16 cellular contexts compared by ENCODE assay signal in the genomic region with DNA sequence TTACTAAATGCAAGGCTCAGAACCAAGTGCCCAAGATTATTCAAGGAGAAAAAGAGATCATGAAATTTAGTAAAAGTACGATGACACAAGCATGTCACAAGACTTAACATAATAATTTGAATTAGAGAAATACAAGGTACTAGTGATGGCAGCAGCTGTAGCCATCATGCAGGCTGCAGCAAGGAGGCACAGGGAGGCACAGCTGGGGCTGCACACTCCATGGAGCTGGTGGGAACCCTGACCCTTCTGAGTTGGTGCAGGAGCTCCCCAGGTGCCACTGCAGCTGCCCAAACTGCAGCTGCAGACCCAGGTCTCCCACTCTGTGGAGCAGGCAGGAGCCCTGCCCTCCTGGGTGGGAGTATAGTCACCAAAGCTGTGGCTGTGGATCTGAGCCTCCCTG. TPM values are rescaled to one million over a fixed set of nuclear protein-coding genes. Genes with fewer than 3 reads are reported as not detected.
DNase-seq lines count a peak whose midpoint lies in the region; ATAC-seq and TF ChIP-seq lines count a peak whose summit lies in the region.
"Had no signal": no experiment of that assay in that cellular context is flagged by ENCODE, and none has a peak within 500 bp of the region (broad histone marks: within the 10 kb centered on the region; RNA-seq: fewer than 3 reads in every experiment).

No MANE protein-coding gene starts in this region.

- peak overlapping the region; percentile 34 for H3K27ac ChIP-seq in hepatocyte
- H3K27ac ChIP-seq in smooth muscle cell (ENCODE audit: low read depth), result peak overlapping the region; percentile 99

- H3K4me3 Mint-ChIP-seq in HFFc6, result no peak overlapping the region; the same call in 1 of the 2 replicates
- H3K4me3 Mint-ChIP-seq: CD14-positive monocyte had no signal

- DNase-seq in HFFc6 (no peak), adipocyte (ENCODE audit: low read depth) (no peak), hepatocyte (ENCODE audit: low spot score) (no peak), smooth muscle cell (lab: John Stamatoyannopoulos, UW; ENCODE audit: unreplicated experiment) (no peak), NCI-H2029 treated with DMSO at 0.1 percent for 48 hours (lab: John Stamatoyannopoulos, UW) (no peak)
- DNase-seq: ACHN, AML-193, EL, KG1, NCI-H1436, NCI-H2081 had no signal

- peak overlapping the region; percentile 52 for H3K27ac Mint-ChIP-seq in HFFc6
- H3K27ac Mint-ChIP-seq: CD14-positive monocyte had no signal

- H2AFZ ChIP-seq in hepatocyte (no peak overlapping the region), smooth muscle cell (ENCODE audit: low read depth) (no peak overlapping the region)

- peaks cover 15% of the 10 kb centered on the region; the same call in 1 of the 2 replicates for H3K9me3 Mint-ChIP-seq in HFFc6

- H3F3A ChIP-seq in smooth muscle cell (ENCODE audit: low read depth), result peaks cover 71% of the 10 kb centered on the region

- H4K20me1 ChIP-seq in hepatocyte (ENCODE audit: insufficient read depth, poor library complexity, severe bottlenecking) (no peaks in the 10 kb centered on the region), smooth muscle cell (ENCODE audit: low read depth) (no peaks in the 10 kb centered on the region)

- peaks cover 95% of the 10 kb centered on the region for H3K4me1 ChIP-seq in adipocyte (ENCODE audit: control insufficient read depth, insufficient read depth, low read length)
- H3K4me1 ChIP-seq in hepatocyte (ENCODE audit: insufficient read depth), result no peaks in the 10 kb centered on the region
- peaks cover 38% of the 10 kb centered on the region for H3K4me1 ChIP-seq in smooth muscle cell (ENCODE audit: low read depth)

- H3K9ac ChIP-seq in adipocyte (ENCODE audit: low read length) (peak overlapping the region; percentile 23), smooth muscle cell (ENCODE audit: low read depth) (no peak overlapping the region)

- H3K36me3 ChIP-seq in adipocyte (ENCODE audit: control insufficient read depth, insufficient read depth, low read length, severe bottlenecking) (no peaks in the 10 kb centered on the region), hepatocyte (replicated peaks; ENCODE audit: insufficient read depth, low read depth) (no peaks in the 10 kb centered on the region), smooth muscle cell (ENCODE audit: low read depth) (no peaks in the 10 kb centered on the region)

- H3K36me3 Mint-ChIP-seq in HFFc6 (ENCODE audit: low read depth), result peaks cover 42% of the 10 kb centered on the region
- H3K36me3 Mint-ChIP-seq: CD14-positive monocyte had no signal

- H3K4me2 ChIP-seq in hepatocyte, result no peak overlapping the region
- peak overlapping the region; percentile 58 for H3K4me2 ChIP-seq in smooth muscle cell

- no peaks in the 10 kb centered on the region for H3K79me2 ChIP-seq in hepatocyte
- no peaks in the 10 kb centered on the region for H3K79me2 ChIP-seq in smooth muscle cell (ENCODE audit: low read depth)

- no peaks in the 10 kb centered on the region for H3K9me2 ChIP-seq in hepatocyte (replicated peaks; ENCODE audit: insufficient read depth)

- H3K27me3 Mint-ChIP-seq in HFFc6 (ENCODE audit: insufficient read depth), result peaks cover 23% of the 10 kb centered on the region

- H3K9me3 ChIP-seq in adipocyte (ENCODE audit: control insufficient read depth, low read length) (no peaks in the 10 kb centered on the region), hepatocyte (ENCODE audit: low read depth) (no peaks in the 10 kb centered on the region), smooth muscle cell (replicated peaks; ENCODE audit: low read depth) (no peaks in the 10 kb centered on the region)

- H3K4me1 Mint-ChIP-seq in HFFc6 (ENCODE audit: low read depth), result peaks cover 91% of the 10 kb centered on the region
- H3K4me1 Mint-ChIP-seq: CD14-positive monocyte had no signal

- H3K4me3 ChIP-seq in adipocyte (ENCODE audit: low read length) (no peak overlapping the region), hepatocyte (no peak overlapping the region), smooth muscle cell (no peak overlapping the region)

- H3K27me3 ChIP-seq in adipocyte (replicated peaks; ENCODE audit: control insufficient read depth, insufficient read depth, low read length) (no peaks in the 10 kb centered on the region), hepatocyte (no peaks in the 10 kb centered on the region), smooth muscle cell (ENCODE audit: low read depth) (no peaks in the 10 kb centered on the region)

- TF ChIP-seq CTCF in HFFc6 (IDR thresholded peaks at IDR 0.05) (no peak), hepatocyte (IDR thresholded peaks at IDR 0.05; ENCODE audit: poor library complexity) (no peak), smooth muscle cell (IDR thresholded peaks at IDR 0.05; ENCODE audit: borderline replicate concordance, insufficient read depth, poor library complexity, severe bottlenecking) (no peak)

- WGBS in hepatocyte (ENCODE audit: low lambda C conversion rate, missing lambda C conversion rate), result 94% methylated on average over 1 of the region's 1 CpG
- WGBS in smooth muscle cell (ENCODE audit: low lambda C conversion rate), result 90% methylated on average over 1 of the region's 1 CpG

- no peak for ATAC-seq in GM18511 (IDR thresholded peaks at IDR 0.05; ENCODE audit: unreplicated experiment)
- no peak for ATAC-seq in GM18868 (IDR thresholded peaks at IDR 0.05; ENCODE audit: unreplicated experiment)
- ATAC-seq in HG03097 (IDR thresholded peaks at IDR 0.05; ENCODE audit: low FRiP score, unreplicated experiment), result no peak
- ATAC-seq: HCT116 had no signal

RNA-seq across cellular contexts. Expression of a gene that starts 46.0 kb away (rescaled TPM):
- total RNA-seq in HFFc6 (2021; fragmentation: NEBNext Ultra II Directional; extraction: Animal tissue kit (Norgen Biotek cat#: 25700)), result 100 to 1,000 TPM; 348 to 594 (median 356) TPM
- total RNA-seq in hepatocyte (5,479 and 8,329 TPM in 2 replicates), smooth muscle cell (10,359 and 12,824 TPM in 2 replicates)
- polyA plus RNA-seq in hepatocyte (6,699 and 6,726 TPM in 2 replicates), smooth muscle cell (9,077 and 11,807 TPM in 2 replicates)
- polyA plus RNA-seq: CD14-positive monocyte had no signal
